In the genomic region with DNA sequence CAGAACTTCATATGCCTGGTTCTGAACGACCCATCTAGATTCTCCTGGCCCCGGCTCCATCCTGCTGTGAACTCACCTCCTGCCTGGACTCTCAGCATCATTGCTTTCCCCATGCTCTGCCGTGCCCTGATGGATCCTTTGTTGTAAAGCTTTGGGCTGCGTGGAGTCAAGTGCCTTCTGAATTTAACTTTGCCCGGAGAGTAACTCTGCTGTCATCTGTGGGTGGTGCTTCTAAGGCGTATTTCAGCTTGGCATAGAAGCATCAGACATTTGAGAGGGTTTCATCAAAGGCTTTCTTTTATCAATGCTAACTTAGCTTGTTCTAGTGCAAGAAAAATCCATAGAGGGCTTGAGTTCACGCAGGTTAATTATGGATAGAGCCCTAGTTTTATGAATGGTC, we compare ENCODE assay signal across 28 cellular contexts.
"Had no signal": no experiment of that assay in that cellular context is flagged by ENCODE, and none has a peak within 500 bp of the region (broad histone marks: within the 10 kb centered on the region; RNA-seq: fewer than 3 reads in every experiment).

No MANE protein-coding gene starts in this region.

- H3K4me1 ChIP-seq: ascending aorta, breast epithelium, colonic mucosa had no signal

- H3K27ac ChIP-seq: ascending aorta, breast epithelium, cardiac muscle cell, colonic mucosa, epithelial cell of prostate, WERI-Rb-1 had no signal

- H3K36me3 ChIP-seq: ascending aorta, breast epithelium, cardiac muscle cell, colonic mucosa, WERI-Rb-1 had no signal

- ATAC-seq: activated CD4-positive, CD25-positive, alpha-beta regulatory T cell treated with anti-CD3 and anti-CD28 coated beads, Interleukin-2, amount 50 U/mL, for 24 hours; activated CD8-positive, alpha-beta memory T cell treated with anti-CD3 and anti-CD28 coated beads, Interleukin-2, amount 10 ng/mL, durations not matched to agents 7 days and 5 days; activated CD8-positive, alpha-beta T cell treated with anti-CD3 and anti-CD28 coated beads for 36 hours; activated naive CD4-positive, alpha-beta T cell treated with anti-CD3 and anti-CD28 coated beads, Interleukin-2, amount 50 U/mL, for 72 hours; activated T-cell treated with anti-CD3 and anti-CD28 coated beads, Interleukin-2, amount 50 U/mL, for 72 hours; T-helper 17 cell had no signal

- H3K4me3 ChIP-seq: ascending aorta, breast epithelium, cardiac muscle cell, colonic mucosa had no signal

- H3K27me3 ChIP-seq: ascending aorta, breast epithelium, cardiac muscle cell, colonic mucosa had no signal

- DNase-seq: activated B cell treated with CpG ODN at 0.5 μM for 24 hours; activated CD4-positive, alpha-beta T cell treated with anti-CD3 and anti-CD28 coated beads for 48 hours; activated CD4-positive, alpha-beta T cell treated with anti-CD3 and anti-CD28 coated beads, Interleukin-2, amount 50 U/mL, for 1 hour; activated CD4-positive, alpha-beta T cell treated with anti-CD3 and anti-CD28 coated beads, Interleukin-2, amount 50 U/mL, for 48 hours; activated CD8-positive, alpha-beta memory T cell treated with anti-CD3 and anti-CD28 coated beads, Interleukin-2, amount 10 ng/mL, durations not matched to agents 7 days and 5 days; activated CD8-positive, alpha-beta memory T cell treated with anti-CD3 and anti-CD28 coated beads, Interleukin-2, amount 50 U/mL, for 4 hours; activated CD8-positive, alpha-beta T cell treated with anti-CD3 and anti-CD28 coated beads for 36 hours; activated gamma-delta T cell; activated naive CD4-positive, alpha-beta T cell; activated naive CD4-positive, alpha-beta T cell treated with anti-CD3 and anti-CD28 coated beads, Interleukin-2, amount 10 ng/mL, durations not matched to agents 7 days and 5 days; activated naive CD8-positive, alpha-beta T cell treated with anti-CD3 and anti-CD28 coated beads, Interleukin-2, amount 10 ng/mL, durations not matched to agents 7 days and 5 days; activated T-cell treated with anti-CD3 and anti-CD28 coated beads, Interleukin-2, amount 50 U/mL, for 1 hour; activated T-cell treated with anti-CD3 and anti-CD28 coated beads, Interleukin-2, amount 50 U/mL, for 72 hours; central memory CD4-positive, alpha-beta T cell; cerebellar nuclear complex; colonic mucosa; effector CD8-positive, alpha-beta T cell; foreskin fibroblast; T-helper 1 cell; T-helper 17 cell; T1000; WERI-Rb-1 had no signal

- H3K9me3 ChIP-seq: ascending aorta, breast epithelium, colonic mucosa had no signal
